8 cellular contexts compared by ENCODE assay signal in genomic region chrX:119398974-119399771, GRCh38. TPM values are rescaled to one million over a fixed set of nuclear protein-coding genes. Genes with fewer than 3 reads are reported as not detected.
DNase-seq lines count a peak whose midpoint lies in the region; ATAC-seq, FAIRE-seq and TF ChIP-seq lines count a peak whose summit lies in the region.

Gene SLC25A43 (plus strand): TSS chrX:119399336. CDS start chrX:119399404, 68 bp downstream.

- in situ Hi-C loops in gastrocnemius medialis (cut with MboI; ENCODE audit: low sequenced_read_pairs in 4 of 4): no loop called here

- peak within 1 kb of the TSS; percentile 71 for H3K9ac ChIP-seq in astrocyte (ENCODE audit: low read length)

- H3K4me1 Mint-ChIP-seq in astrocyte (ENCODE audit: low read depth, unreplicated experiment): peaks cover 6% of the 10 kb centered on the region

- H2AFZ ChIP-seq in astrocyte (ENCODE audit: low read depth, low read length) (peak within 1 kb of the TSS; percentile 77), hepatocyte (peak within 1 kb of the TSS; percentile 75)

- H3K4me1 ChIP-seq in astrocyte (ENCODE audit: insufficient read depth, low read length): no peaks in the 10 kb centered on the region
- H3K4me1 ChIP-seq in hepatocyte (ENCODE audit: insufficient read depth): peaks cover 4% of the 10 kb centered on the region
- H3K4me1 ChIP-seq in gastrocnemius medialis: no peaks in the 10 kb centered on the region

- H4K20me1 ChIP-seq in astrocyte (ENCODE audit: insufficient read depth, low read length) (no peaks in the 10 kb centered on the region), hepatocyte (ENCODE audit: insufficient read depth, poor library complexity, severe bottlenecking) (no peaks in the 10 kb centered on the region)

- intact Hi-C loops in gastrocnemius medialis (cut with DNase I; ENCODE audit: low total_unique reads): no loop called here

- no peak for TF ChIP-seq POLR2A in gastrocnemius medialis (IDR thresholded peaks at IDR 0.05)

- no peaks in the 10 kb centered on the region for H3K27me3 ChIP-seq in astrocyte (ENCODE audit: insufficient read depth, low read length)
- H3K27me3 ChIP-seq in hepatocyte: no peaks in the 10 kb centered on the region
- peaks cover 0 to 13% (median 0%) of the 10 kb centered on the region in 3 donors for H3K27me3 ChIP-seq in gastrocnemius medialis

- peak within 1 kb of the TSS; percentile 65 for H3K4me3 ChIP-seq in AG10803 (ENCODE audit: low read length)
- H3K4me3 ChIP-seq in astrocyte (ENCODE audit: insufficient read depth, low read depth, low read length): peak within 1 kb of the TSS; percentile 46
- H3K4me3 ChIP-seq in hepatocyte: peak within 1 kb of the TSS; percentile 44
- peak within 1 kb of the TSS; percentile 44 to 56 (median 52) for H3K4me3 ChIP-seq in gastrocnemius medialis

- DNase-seq in AG10803 (ENCODE audit: low read depth) (peak; percentile 26), RWPE1 (ENCODE audit: low spot score) (peak; percentile 51), astrocyte (ENCODE audit: low read depth) (no peak), hepatocyte (ENCODE audit: low spot score) (peak; percentile 52), gastrocnemius medialis (peak in 1 of 2 donors; percentile 12)

- TF ChIP-seq CTCF in AG10803 (conservative IDR thresholded peaks at IDR 0.05; ENCODE audit: low read length): no peak
- no peak for TF ChIP-seq CTCF in RWPE1 (conservative IDR thresholded peaks at IDR 0.05; ENCODE audit: low read depth)
- TF ChIP-seq CTCF in astrocyte (IDR thresholded peaks at IDR 0.05; ENCODE audit: insufficient read depth, low read depth, low read length): no peak
- TF ChIP-seq CTCF in hepatocyte (IDR thresholded peaks at IDR 0.05; ENCODE audit: poor library complexity): no peak
- TF ChIP-seq CTCF in gastrocnemius medialis (IDR thresholded peaks at IDR 0.05 in 4 of 5, conservative IDR thresholded peaks at IDR 0.05 in 1 of 5): no peak

- peak within 1 kb of the TSS; percentile 77 for H3K27ac Mint-ChIP-seq in astrocyte (ENCODE audit: unreplicated experiment)

- no peaks in the 10 kb centered on the region for H3K9me3 Mint-ChIP-seq in astrocyte (ENCODE audit: unreplicated experiment)

- H3K79me2 ChIP-seq in astrocyte (ENCODE audit: insufficient read depth, low read length) (no peaks in the 10 kb centered on the region), hepatocyte (peaks cover 3% of the 10 kb centered on the region)

- CTCF ChIA-PET in RWPE1 (lab: Yijun Ruan, JAX): no interaction called here

- H3K27ac ChIP-seq in RWPE1 (peak within 1 kb of the TSS; percentile 80), astrocyte (ENCODE audit: low read depth, low read length) (no peak within 1 kb of the TSS), hepatocyte (peak within 1 kb of the TSS; percentile 89), gastrocnemius medialis (peak within 1 kb of the TSS; percentile 51 to 68 (median 62))

- WGBS in hepatocyte (ENCODE audit: low lambda C conversion rate, missing lambda C conversion rate): 57% methylated on average over 41 of the region's 77 CpGs

- no peaks in the 10 kb centered on the region for H3K36me3 Mint-ChIP-seq in astrocyte (ENCODE audit: low read depth, unreplicated experiment)

- H3K9me3 ChIP-seq in astrocyte (ENCODE audit: insufficient read depth, low read depth, low read length): no peaks in the 10 kb centered on the region
- H3K9me3 ChIP-seq in hepatocyte (ENCODE audit: low read depth): no peaks in the 10 kb centered on the region
- no peaks in the 10 kb centered on the region for H3K9me3 ChIP-seq in gastrocnemius medialis

- H3K27me3 Mint-ChIP-seq in astrocyte (ENCODE audit: low read depth, unreplicated experiment): no peaks in the 10 kb centered on the region

- no peaks in the 10 kb centered on the region for H3K9me2 ChIP-seq in hepatocyte (replicated peaks; ENCODE audit: insufficient read depth)

- ATAC-seq in GM18907 (IDR thresholded peaks at IDR 0.05; ENCODE audit: unreplicated experiment) (peak; percentile 93), HG03095 (IDR thresholded peaks at IDR 0.05; ENCODE audit: unreplicated experiment) (peak; percentile 93), gastrocnemius medialis (peak; percentile 33 to 53), HG02970 (IDR thresholded peaks at IDR 0.05; ENCODE audit: low FRiP score, unreplicated experiment) (no peak)

- H3K4me2 ChIP-seq in astrocyte (ENCODE audit: low read length): peak within 1 kb of the TSS; percentile 84
- peak within 1 kb of the TSS; percentile 83 for H3K4me2 ChIP-seq in hepatocyte

- POLR2A ChIA-PET in RWPE1 (lab: Yijun Ruan, JAX; ENCODE audit: low non-redundant PET): no interaction called here

- peak within 1 kb of the TSS; percentile 85 for H3K4me3 Mint-ChIP-seq in astrocyte (ENCODE audit: unreplicated experiment)

- no peaks in the 10 kb centered on the region for H3K36me3 ChIP-seq in astrocyte (ENCODE audit: insufficient read depth, low read length)
- H3K36me3 ChIP-seq in hepatocyte (replicated peaks; ENCODE audit: insufficient read depth, low read depth): no peaks in the 10 kb centered on the region
- H3K36me3 ChIP-seq in gastrocnemius medialis: no peaks in the 10 kb centered on the region

- FAIRE-seq in astrocyte (lab: Jason Lieb, UNC): no peak

RNA-seq across cellular contexts. Expression of gene SLC25A43, which starts in this region (rescaled TPM):
- 11.6 and 13.3 TPM in 2 replicates for total RNA-seq in astrocyte
- 14.9 and 15.5 TPM in 2 replicates for total RNA-seq in hepatocyte
- 11.3 and 13.1 TPM in 2 replicates for polyA plus RNA-seq in hepatocyte
- total RNA-seq in gastrocnemius medialis: 1 to 10 TPM in 3 of 4 donors, under 1 TPM in 1; 0.87 to 2.7 (median 1.8) TPM
